6 cellular contexts compared by ENCODE assay signal in genomic region chr12:126112141-126112540, GRCh38.
"Had no signal": no experiment of that assay in that cellular context is flagged by ENCODE, and none has a peak within 500 bp of the region (broad histone marks: within the 10 kb centered on the region; RNA-seq: fewer than 3 reads in every experiment).

No MANE protein-coding gene starts in this region.

- H3K27ac ChIP-seq: HL-60 had no signal

- H3K4me2 ChIP-seq: GM23338 had no signal

- DNase-seq: H9, HCEC 1CT, KBM-7 had no signal

- ATAC-seq: GM23338, HepG2 had no signal

- H3K4me3 ChIP-seq: GM23338 had no signal

- H2AFZ ChIP-seq: GM23338 had no signal
